In genomic region chr15:64422697-64423096, GRCh38 we compare ENCODE assay signal across 25 cellular contexts.
"Had no signal": no experiment of that assay in that cellular context is flagged by ENCODE, and none has a peak within 500 bp of the region (broad histone marks: within the 10 kb centered on the region; RNA-seq: fewer than 3 reads in every experiment).

No MANE protein-coding gene starts in this region.

- ATAC-seq: effector memory CD8-positive, alpha-beta T cell; esophagus mucosa; gastrocnemius medialis; heart right ventricle; left cardiac atrium; left lung; left ventricle myocardium superior; lower lobe of right lung; mucosa of descending colon had no signal

- DNase-seq: colonic mucosa; cortex of kidney; effector CD8-positive, alpha-beta T cell; effector memory CD8-positive, alpha-beta T cell; endodermal cell; erythroblast; esophagus squamous epithelium; foreskin fibroblast; foreskin melanocyte; gastrocnemius medialis; glutamatergic neuron; head of caudate nucleus; heart right ventricle; hippocampal formation; left cardiac atrium; left lung; left ventricle myocardium superior; lower lobe of right lung; mesenchymal stem cell; mucosa of descending colon; naive B cell had no signal

- H3K4me3 ChIP-seq: colonic mucosa, esophagus squamous epithelium, gastrocnemius medialis, heart right ventricle, left lung, lower lobe of right lung, mucosa of descending colon had no signal

- H3K27me3 ChIP-seq: colonic mucosa, esophagus squamous epithelium, gastrocnemius medialis, heart right ventricle, left lung had no signal

- H3K9me3 ChIP-seq: colonic mucosa, esophagus squamous epithelium, gastrocnemius medialis, heart right ventricle, left lung, lower lobe of right lung, mucosa of descending colon had no signal

- H3K4me3 Mint-ChIP-seq: dendritic cell treated with granulocyte-macrophage colony-stimulating factor and Interleukin-4, amounts not matched to agents 40 ng/mL and 50 ng/mL, for 4 days; effector memory CD8-positive, alpha-beta T cell; endodermal cell; mesothelial cell of epicardium; naive B cell had no signal

- H3K9me3 Mint-ChIP-seq: dendritic cell treated with granulocyte-macrophage colony-stimulating factor and Interleukin-4, amounts not matched to agents 40 ng/mL and 50 ng/mL, for 4 days; effector memory CD8-positive, alpha-beta T cell; endodermal cell; mesothelial cell of epicardium; naive B cell had no signal

- H3K27me3 Mint-ChIP-seq: dendritic cell treated with granulocyte-macrophage colony-stimulating factor and Interleukin-4, amounts not matched to agents 40 ng/mL and 50 ng/mL, for 4 days; effector memory CD8-positive, alpha-beta T cell; naive B cell had no signal

- H3K27ac Mint-ChIP-seq: effector memory CD8-positive, alpha-beta T cell; endodermal cell; mesothelial cell of epicardium had no signal

- H3K4me1 Mint-ChIP-seq: endodermal cell had no signal

- H3K4me1 ChIP-seq: colonic mucosa, gastrocnemius medialis, heart right ventricle, left lung, lower lobe of right lung had no signal

- H3K27ac ChIP-seq: colonic mucosa, epithelial cell of prostate, esophagus squamous epithelium, gastrocnemius medialis, heart right ventricle, left lung, lower lobe of right lung had no signal
